Comparison of ENCODE assay signal across 8 cellular contexts in the genomic region with DNA sequence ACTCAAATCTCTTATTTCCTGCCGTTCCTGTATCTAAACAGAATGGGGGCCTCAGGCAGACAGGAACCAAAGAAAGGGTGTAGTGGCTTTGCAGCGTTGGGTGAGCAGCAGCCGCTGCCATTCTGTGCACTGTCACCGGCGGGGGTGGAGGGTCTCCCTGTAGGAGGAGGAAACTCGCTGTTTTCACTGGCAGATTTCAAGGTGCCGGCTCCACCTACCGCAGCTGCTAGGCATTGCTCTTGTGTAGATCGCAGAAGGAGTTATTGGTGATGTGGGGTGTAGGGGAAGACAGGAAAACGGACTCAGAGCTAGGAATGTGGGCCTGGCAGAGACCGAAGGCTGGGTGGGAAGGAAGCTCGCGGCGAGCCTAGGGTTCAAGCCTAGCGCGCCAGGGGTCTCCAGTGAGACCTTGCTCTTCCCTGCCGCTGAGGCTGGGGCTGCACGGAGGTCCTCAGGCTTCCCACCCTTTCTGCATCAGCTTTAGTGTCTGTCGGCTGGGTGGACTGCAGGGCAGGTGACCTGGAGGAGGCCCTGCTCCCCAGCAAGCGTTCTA. TPM values are rescaled to one million over a fixed set of nuclear protein-coding genes. Genes with fewer than 3 reads are reported as not detected.
DNase-seq lines count a peak whose midpoint lies in the region; ATAC-seq and TF ChIP-seq lines count a peak whose summit lies in the region.

No MANE protein-coding gene starts in this region.

- no peaks in the 10 kb centered on the region for H3K27me3 ChIP-seq in SJCRH30
- no peaks in the 10 kb centered on the region for H3K27me3 ChIP-seq in suprapubic skin

- H3K36me3 Mint-ChIP-seq in activated naive CD4-positive, alpha-beta T cell treated with anti-CD3 and anti-CD28 coated beads, Interleukin-2, amount 10 ng/mL, durations not matched to agents 7 days and 5 days = peaks cover 3% of the 10 kb centered on the region
- H3K36me3 Mint-ChIP-seq in glutamatergic neuron (ENCODE audit: unreplicated experiment) (no peaks in the 10 kb centered on the region), osteocyte (ENCODE audit: unreplicated experiment) (no peaks in the 10 kb centered on the region)

- no peak for TF ChIP-seq POLR2A in suprapubic skin (IDR thresholded peaks at IDR 0.05)

- TF ChIP-seq CTCF in LNCAP (IDR thresholded peaks at IDR 0.05) = peak; percentile 67
- peak; percentile 23 for TF ChIP-seq CTCF in glutamatergic neuron (IDR thresholded peaks at IDR 0.05; ENCODE audit: partially characterized antibody, unreplicated experiment)
- peak; percentile 92 for TF ChIP-seq CTCF in osteocyte (IDR thresholded peaks at IDR 0.05)
- TF ChIP-seq CTCF in suprapubic skin (IDR thresholded peaks at IDR 0.05) = peak in 1 of 2 donors; percentile 62

- H3K27ac Mint-ChIP-seq in activated naive CD4-positive, alpha-beta T cell treated with anti-CD3 and anti-CD28 coated beads, Interleukin-2, amount 10 ng/mL, durations not matched to agents 7 days and 5 days = no peak overlapping the region
- H3K27ac Mint-ChIP-seq in glutamatergic neuron (ENCODE audit: unreplicated experiment) = peak overlapping the region; percentile 31
- peak overlapping the region; percentile 68 for H3K27ac Mint-ChIP-seq in osteocyte (ENCODE audit: unreplicated experiment)

- H3K4me3 Mint-ChIP-seq in activated naive CD4-positive, alpha-beta T cell treated with anti-CD3 and anti-CD28 coated beads, Interleukin-2, amount 10 ng/mL, durations not matched to agents 7 days and 5 days = peak overlapping the region; percentile 13
- H3K4me3 Mint-ChIP-seq in glutamatergic neuron (ENCODE audit: unreplicated experiment) (peak overlapping the region; percentile 55), osteocyte (ENCODE audit: unreplicated experiment) (peak overlapping the region; percentile 72)

- peaks cover 17% of the 10 kb centered on the region for H3K4me1 ChIP-seq in SJCRH30
- H3K4me1 ChIP-seq in suprapubic skin = peaks cover 13% of the 10 kb centered on the region

- H3K9me3 ChIP-seq in SJCRH30 (replicated peaks) (no peaks in the 10 kb centered on the region), suprapubic skin (no peaks in the 10 kb centered on the region)

- CTCF ChIA-PET in activated naive CD4-positive, alpha-beta T cell treated with anti-CD3 and anti-CD28 coated beads, Interleukin-2, amount 10 ng/mL, durations not matched to agents 7 days and 5 days (lab: Charles Lee) = interaction anchor here (0.7 to 1.2 kb wide), 2 partner anchors 16 to 453 kb away, joined by 3 to 5 read pairs; no protein-coding TSS in a partner anchor

- H3K27me3 Mint-ChIP-seq in activated naive CD4-positive, alpha-beta T cell treated with anti-CD3 and anti-CD28 coated beads, Interleukin-2, amount 10 ng/mL, durations not matched to agents 7 days and 5 days = peaks cover 18% of the 10 kb centered on the region
- H3K27me3 Mint-ChIP-seq in glutamatergic neuron (ENCODE audit: unreplicated experiment) (peaks cover 5% of the 10 kb centered on the region), osteocyte (ENCODE audit: unreplicated experiment) (no peaks in the 10 kb centered on the region)

- no peaks in the 10 kb centered on the region for H3K9me3 Mint-ChIP-seq in activated naive CD4-positive, alpha-beta T cell treated with anti-CD3 and anti-CD28 coated beads, Interleukin-2, amount 10 ng/mL, durations not matched to agents 7 days and 5 days
- H3K9me3 Mint-ChIP-seq in glutamatergic neuron (ENCODE audit: unreplicated experiment) (peaks cover 6% of the 10 kb centered on the region), osteocyte (ENCODE audit: unreplicated experiment) (no peaks in the 10 kb centered on the region)

- DNase-seq in Daoy (ENCODE audit: low read depth) (peak; percentile 90), SJCRH30 (peak; percentile 98), glutamatergic neuron (peak; percentile 87), osteocyte (ENCODE audit: extremely low spot score, unreplicated experiment) (peak; percentile 93), suprapubic skin (ENCODE audit: low spot score in 2 of 2) (peak; percentile 82 to 91)
- DNase-seq in activated naive CD4-positive, alpha-beta T cell treated with anti-CD3 and anti-CD28 coated beads, Interleukin-2, amount 10 ng/mL, durations not matched to agents 7 days and 5 days = peak; percentile 74

- peaks cover 15% of the 10 kb centered on the region for H3K4me1 Mint-ChIP-seq in activated naive CD4-positive, alpha-beta T cell treated with anti-CD3 and anti-CD28 coated beads, Interleukin-2, amount 10 ng/mL, durations not matched to agents 7 days and 5 days
- peaks cover 24% of the 10 kb centered on the region for H3K4me1 Mint-ChIP-seq in glutamatergic neuron (ENCODE audit: low read depth, unreplicated experiment)
- peaks cover 32% of the 10 kb centered on the region for H3K4me1 Mint-ChIP-seq in osteocyte (ENCODE audit: unreplicated experiment)

- H3K4me3 ChIP-seq in SJCRH30 = peak overlapping the region; percentile 35
- H3K4me3 ChIP-seq in suprapubic skin = peak overlapping the region; percentile 32

- WGBS in suprapubic skin = 8% methylated on average over 20 of the region's 20 CpGs

- H3K36me3 ChIP-seq in SJCRH30 = no peaks in the 10 kb centered on the region
- H3K36me3 ChIP-seq in suprapubic skin = no peaks in the 10 kb centered on the region

- H3K27ac ChIP-seq in SJCRH30 = peak overlapping the region; percentile 88
- H3K27ac ChIP-seq in suprapubic skin = no peak overlapping the region

- TF ChIP-seq EP300 in suprapubic skin (IDR thresholded peaks at IDR 0.05) = no peak

- no peak for ATAC-seq in GM18519 (IDR thresholded peaks at IDR 0.05; ENCODE audit: low FRiP score, unreplicated experiment)

RNA-seq across cellular contexts. Expression of gene ATP5PO, which starts 20.8 kb away (rescaled TPM):
- 360 and 436 TPM in 2 replicates for total RNA-seq in Daoy (2014; rRNA removed; shearing (Covaris generic))
- 307 and 349 TPM in 2 replicates for total RNA-seq in SJCRH30 (2014; rRNA removed; shearing (Covaris generic))
- total RNA-seq in glutamatergic neuron (ENCODE audit: unreplicated experiment) (236 TPM), osteocyte (150 and 152 TPM in 2 replicates), suprapubic skin (100 to 1,000 TPM; 121 to 182 (median 159) TPM)

Comparison
In these comparisons a context has a peak if more than half of its experiments do, and no peak if none do; other contexts are left out.
1. H3K4me3 Mint-ChIP-seq: peak in every context shown above with its lines; median percentile 72 in osteocyte; 55 in glutamatergic neuron; 13 in activated naive CD4-positive, alpha-beta T cell treated with anti-CD3 and anti-CD28 coated beads, Interleukin-2, amount 10 ng/mL, durations not matched to agents 7 days and 5 days.